Comparison of ENCODE assay signal across 27 cellular contexts in the genomic region with DNA sequence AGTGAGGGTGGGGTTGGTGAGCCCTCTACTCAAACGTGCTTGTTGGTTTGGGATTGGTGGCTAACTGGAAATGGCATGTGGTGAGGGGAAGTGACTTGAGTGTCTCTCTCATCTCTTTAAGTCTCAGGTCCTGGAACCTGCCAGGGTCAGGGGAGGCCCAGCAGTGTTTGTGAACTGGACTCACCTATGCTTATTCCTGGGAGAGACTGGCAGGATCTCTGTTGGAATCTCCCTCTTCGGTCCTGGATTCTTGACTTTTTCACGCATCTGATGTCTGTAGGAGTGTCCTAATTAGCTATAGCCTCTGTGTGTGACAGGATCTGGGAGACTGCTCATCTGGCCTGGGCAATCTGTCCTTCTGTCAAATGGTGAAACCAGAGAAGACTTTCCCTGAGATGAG.
"Had no signal": no experiment of that assay in that cellular context is flagged by ENCODE, and none has a peak within 500 bp of the region (broad histone marks: within the 10 kb centered on the region; RNA-seq: fewer than 3 reads in every experiment).

No MANE protein-coding gene starts in this region.

- H3K4me3 Mint-ChIP-seq: naive B cell; natural killer cell; nephron; neural progenitor cell; stimulated activated memory B cell treated with anti-CD40 and anti-IgM and Interleukin-4, amounts not matched to agents 10 μg/mL and 1 μg/mL and 100 μg/mL, for 72 hours; stimulated activated naive CD8-positive, alpha-beta T cell treated with anti-CD3 and anti-CD28 coated beads, Interleukin-15, amount 100 ng/mL, for 72 hours; type B pancreatic cell had no signal

- H3K36me3 ChIP-seq: neural progenitor cell, pancreas, right lobe of liver, sigmoid colon, suprapubic skin, tibial artery, transverse colon, upper lobe of right lung, uterus had no signal

- H3K4me3 ChIP-seq: neural progenitor cell, pancreas, psoas muscle, right lobe of liver, sigmoid colon, suprapubic skin, testis, tibial artery, transverse colon, upper lobe of right lung, uterus had no signal

- DNase-seq: naive B cell; natural killer cell; occipital lobe; pancreas; psoas muscle; right cardiac atrium; right lobe of liver; sigmoid colon; small intestine; stimulated activated CD4-positive, alpha-beta T cell treated with anti-CD3 and anti-CD28 coated beads, Interleukin-1b, Interleukin-23, amount 100 ng/mL, for 48 hours; stimulated activated CD4-positive, alpha-beta T cell treated with anti-CD3 and anti-CD28 coated beads, Interleukin-4, amount 100 ng/mL, for 1 hour; stimulated activated CD4-positive, alpha-beta T cell treated with anti-CD3 and anti-CD28 coated beads, Interleukin-4, amount 100 ng/mL, for 4 hours; stimulated activated CD8-positive, alpha-beta memory T cell treated with anti-CD3 and anti-CD28 coated beads, Interleukin-4, amount 100 ng/mL, for 48 hours; stimulated activated naive CD4-positive, alpha-beta T cell; stimulated activated naive CD8-positive, alpha-beta T cell treated with anti-CD3 and anti-CD28 coated beads, Interleukin-15, amount 100 ng/mL, for 72 hours; stimulated activated naive CD8-positive, alpha-beta T cell treated with anti-CD3 and anti-CD28 coated beads, Interleukin-15, Interleukin-2, amounts not matched to agents 100 U/mL and 50 U/mL, for 24 hours; substantia nigra; testis; tibial artery; transverse colon; upper lobe of right lung; uterus had no signal

- H3K27ac Mint-ChIP-seq: naive B cell; natural killer cell; neural progenitor cell; stimulated activated memory B cell treated with anti-CD40 and anti-IgM and Interleukin-4, amounts not matched to agents 10 μg/mL and 1 μg/mL and 100 μg/mL, for 72 hours; stimulated activated naive CD8-positive, alpha-beta T cell treated with anti-CD3 and anti-CD28 coated beads, Interleukin-15, amount 100 ng/mL, for 72 hours; type B pancreatic cell had no signal

- H3K4me1 Mint-ChIP-seq: naive B cell; stimulated activated memory B cell treated with anti-CD40 and anti-IgM and Interleukin-4, amounts not matched to agents 10 μg/mL and 1 μg/mL and 100 μg/mL, for 72 hours had no signal

- H3K36me3 Mint-ChIP-seq: naive B cell; natural killer cell; neural progenitor cell; stimulated activated memory B cell treated with anti-CD40 and anti-IgM and Interleukin-4, amounts not matched to agents 10 μg/mL and 1 μg/mL and 100 μg/mL, for 72 hours; type B pancreatic cell had no signal

- H3K27me3 ChIP-seq: right lobe of liver, suprapubic skin, testis, tibial artery, transverse colon, upper lobe of right lung had no signal

- H3K9me3 Mint-ChIP-seq: natural killer cell; stimulated activated memory B cell treated with anti-CD40 and anti-IgM and Interleukin-4, amounts not matched to agents 10 μg/mL and 1 μg/mL and 100 μg/mL, for 72 hours; stimulated activated naive CD8-positive, alpha-beta T cell treated with anti-CD3 and anti-CD28 coated beads, Interleukin-15, amount 100 ng/mL, for 72 hours; type B pancreatic cell had no signal

- H3K27me3 Mint-ChIP-seq: stimulated activated memory B cell treated with anti-CD40 and anti-IgM and Interleukin-4, amounts not matched to agents 10 μg/mL and 1 μg/mL and 100 μg/mL, for 72 hours; stimulated activated naive CD8-positive, alpha-beta T cell treated with anti-CD3 and anti-CD28 coated beads, Interleukin-15, amount 100 ng/mL, for 72 hours; type B pancreatic cell had no signal

- FAIRE-seq: pancreas, small intestine had no signal
